ENCODE assay signal across 8 cellular contexts in the genomic region with DNA sequence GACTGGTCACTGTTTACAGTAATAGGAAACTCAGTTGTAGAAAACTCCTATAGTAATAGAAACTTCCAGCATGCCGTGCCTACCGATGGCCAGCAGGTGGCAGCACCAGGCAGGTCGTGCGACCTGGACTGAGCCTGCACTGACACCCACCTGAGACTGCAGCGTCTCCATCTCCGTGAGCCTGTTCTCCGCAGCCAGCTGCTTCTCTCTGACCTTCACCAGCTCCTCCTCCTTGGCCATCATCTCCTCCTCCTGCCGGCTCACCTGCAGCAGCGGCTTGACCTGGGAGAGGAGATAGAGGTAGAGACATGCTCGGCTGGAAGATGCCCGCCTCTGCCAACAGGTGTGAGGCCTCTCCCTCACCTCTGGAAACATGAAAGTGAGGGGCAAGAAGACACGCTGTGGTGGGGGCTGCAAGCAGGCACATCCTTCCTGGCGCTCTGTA. TPM values are rescaled to one million over a fixed set of nuclear protein-coding genes. Genes with fewer than 3 reads are reported as not detected.
A peak's percentile ranks its signal among the peaks of the same experiment; 100 is the strongest.
DNase-seq lines count a peak whose midpoint lies in the region; ATAC-seq and TF ChIP-seq lines count a peak whose summit lies in the region.

No MANE protein-coding gene starts in this region.

- CTCF ChIA-PET in PC-9 (lab: Charles Lee), result interaction anchor here (2.1 kb wide), 1 partner anchor 169 kb away, joined by 9 read pairs; no protein-coding TSS in a partner anchor
- CTCF ChIA-PET in naive thymus-derived CD4-positive, alpha-beta T cell (lab: Charles Lee), result interaction anchor here (0.6 to 7.0 kb wide), 35 partner anchors 8 to 192 kb away, joined by 3 to 119 read pairs (median 5); partner anchors contain the start of gene APOL2

- intact Hi-C loops in PC-9 (cut with micrococcal nuclease; ENCODE audit: unreplicated experiment), result loop anchor here (1.0 to 5.0 kb wide), 4 partner anchors 28 to 169 kb away; no protein-coding TSS in a partner anchor
- intact Hi-C loops in naive thymus-derived CD4-positive, alpha-beta T cell (cut with micrococcal nuclease), result loop anchor here (1.0 kb wide), 6 partner anchors 30 to 185 kb away; partner anchors contain the start of gene TXN2 (in 1 of the 2)

- DNase-seq in Caki2 (ENCODE audit: low read depth) (peak; percentile 61), HT1080 (ENCODE audit: low read depth) (peak; percentile 55), PC-9 (peak; percentile 64 to 84)
- peak; percentile 87 for DNase-seq in activated T-cell treated with anti-CD3 and anti-CD28 coated beads, Interleukin-2, amount 50 U/mL, for 24 hours
- peak; percentile 68 to 86 (median 80) for DNase-seq in naive thymus-derived CD4-positive, alpha-beta T cell
- peak; percentile 60 for DNase-seq in stimulated activated naive B cell treated with anti-CD40 and anti-IgM and Interleukin-4, amounts not matched to agents 10 μg/mL and 1 μg/mL and 100 μg/mL, for 72 hours

- H3K27ac ChIP-seq in PC-9, result no peak overlapping the region
- H3K27ac ChIP-seq in naive thymus-derived CD4-positive, alpha-beta T cell (ENCODE audit: low read depth, low read length), result peak overlapping the region; percentile 15

- H3K4me1 Mint-ChIP-seq in activated T-cell treated with anti-CD3 and anti-CD28 coated beads, Interleukin-2, amount 50 U/mL, for 24 hours (ENCODE audit: low read depth), result peaks cover 11% of the 10 kb centered on the region
- H3K4me1 Mint-ChIP-seq in naive thymus-derived CD4-positive, alpha-beta T cell, result peaks cover 4 to 14% (median 11%) of the 10 kb centered on the region in 7 donors
- H3K4me1 Mint-ChIP-seq in stimulated activated naive B cell treated with anti-CD40 and anti-IgM and Interleukin-4, amounts not matched to agents 10 μg/mL and 1 μg/mL and 100 μg/mL, for 72 hours, result peaks cover 14 to 36% of the 10 kb centered on the region in 2 donors

- ATAC-seq in esophagus mucosa (peak; percentile 78), GM19467 (IDR thresholded peaks at IDR 0.05; ENCODE audit: unreplicated experiment) (no peak)
- peak; percentile 94 for ATAC-seq in naive thymus-derived CD4-positive, alpha-beta T cell
- peak; percentile 87 to 89 for ATAC-seq in stimulated activated naive B cell treated with anti-CD40 and anti-IgM and Interleukin-4, amounts not matched to agents 10 μg/mL and 1 μg/mL and 100 μg/mL, for 72 hours (replicated peaks)

- peaks cover 82% of the 10 kb centered on the region for H3K36me3 ChIP-seq in PC-9 (ENCODE audit: low read depth)
- H3K36me3 ChIP-seq in naive thymus-derived CD4-positive, alpha-beta T cell (ENCODE audit: control insufficient read depth in 2 of 3, insufficient read depth in 3 of 3, low read length in 3 of 3), result peaks cover 65 to 100% (median 71%) of the 10 kb centered on the region in 3 experiments

- no peak overlapping the region for H2AFZ ChIP-seq in PC-9

- H3K27me3 ChIP-seq in PC-9 (ENCODE audit: insufficient read depth, low read depth), result no peaks in the 10 kb centered on the region
- H3K27me3 ChIP-seq in naive thymus-derived CD4-positive, alpha-beta T cell (ENCODE audit: control insufficient read depth in 2 of 2, insufficient read depth in 2 of 2, low read length in 2 of 2), result no peaks in the 10 kb centered on the region

- H3K79me2 ChIP-seq in PC-9 (ENCODE audit: low read depth), result peaks cover 35% of the 10 kb centered on the region

- peak overlapping the region; percentile 88 for H3K27ac Mint-ChIP-seq in activated T-cell treated with anti-CD3 and anti-CD28 coated beads, Interleukin-2, amount 50 U/mL, for 24 hours
- peak overlapping the region; percentile 56 to 81 (median 76) for H3K27ac Mint-ChIP-seq in naive thymus-derived CD4-positive, alpha-beta T cell
- peak overlapping the region; percentile 80 for H3K27ac Mint-ChIP-seq in stimulated activated naive B cell treated with anti-CD40 and anti-IgM and Interleukin-4, amounts not matched to agents 10 μg/mL and 1 μg/mL and 100 μg/mL, for 72 hours

- H3K4me3 ChIP-seq in PC-9, result no peak overlapping the region
- no peak overlapping the region for H3K4me3 ChIP-seq in naive thymus-derived CD4-positive, alpha-beta T cell (ENCODE audit: low read length)

- peaks cover 21% of the 10 kb centered on the region for H3K4me1 ChIP-seq in PC-9 (replicated peaks; ENCODE audit: insufficient read depth)
- peaks cover 0 to 3% of the 10 kb centered on the region in 2 donors for H3K4me1 ChIP-seq in naive thymus-derived CD4-positive, alpha-beta T cell (ENCODE audit: control insufficient read depth in 2 of 2, insufficient read depth in 2 of 2, low read length in 2 of 2)

- no peak overlapping the region for H3K4me2 ChIP-seq in PC-9

- H3K9me2 ChIP-seq in PC-9 (ENCODE audit: insufficient read depth), result no peaks in the 10 kb centered on the region

- no peaks in the 10 kb centered on the region for H3K9me3 ChIP-seq in PC-9 (ENCODE audit: insufficient read depth, low read depth)
- H3K9me3 ChIP-seq in naive thymus-derived CD4-positive, alpha-beta T cell (ENCODE audit: control insufficient read depth in 2 of 3, low read length in 3 of 3), result no peaks in the 10 kb centered on the region

- POLR2A ChIA-PET in PC-9 (lab: Charles Lee; ENCODE audit: unreplicated experiment), result interaction anchor here (0.6 kb wide), 1 partner anchor 208 kb away, joined by 12 read pairs; no protein-coding TSS in a partner anchor
- POLR2A ChIA-PET in naive thymus-derived CD4-positive, alpha-beta T cell (lab: Charles Lee), result interaction anchor here (0.6 to 2.2 kb wide), 10 partner anchors 10 to 206 kb away, joined by 3 to 7 read pairs (median 4); partner anchors contain the start of genes FOXRED2 and TXN2

- H3K4me3 Mint-ChIP-seq in activated T-cell treated with anti-CD3 and anti-CD28 coated beads, Interleukin-2, amount 50 U/mL, for 24 hours, result no peak overlapping the region
- peak overlapping the region in 3 of 10 donors; percentile 6 to 40 (median 26) for H3K4me3 Mint-ChIP-seq in naive thymus-derived CD4-positive, alpha-beta T cell
- H3K4me3 Mint-ChIP-seq in stimulated activated naive B cell treated with anti-CD40 and anti-IgM and Interleukin-4, amounts not matched to agents 10 μg/mL and 1 μg/mL and 100 μg/mL, for 72 hours, result peak overlapping the region in 1 of 2 donors; percentile 61

- H3K36me3 Mint-ChIP-seq in activated T-cell treated with anti-CD3 and anti-CD28 coated beads, Interleukin-2, amount 50 U/mL, for 24 hours (ENCODE audit: low read depth), result peaks cover 100% of the 10 kb centered on the region
- peaks cover 0 to 62% (median 32%) of the 10 kb centered on the region in 5 donors for H3K36me3 Mint-ChIP-seq in naive thymus-derived CD4-positive, alpha-beta T cell
- H3K36me3 Mint-ChIP-seq in stimulated activated naive B cell treated with anti-CD40 and anti-IgM and Interleukin-4, amounts not matched to agents 10 μg/mL and 1 μg/mL and 100 μg/mL, for 72 hours, result peaks cover 50 to 67% of the 10 kb centered on the region in 2 donors

- peak; percentile 100 for TF ChIP-seq CTCF in PC-9 (conservative IDR thresholded peaks at IDR 0.05)

- no peaks in the 10 kb centered on the region for H3K9me3 Mint-ChIP-seq in activated T-cell treated with anti-CD3 and anti-CD28 coated beads, Interleukin-2, amount 50 U/mL, for 24 hours
- H3K9me3 Mint-ChIP-seq in naive thymus-derived CD4-positive, alpha-beta T cell, result peaks cover 0 to 2% (median 0%) of the 10 kb centered on the region in 11 donors
- H3K9me3 Mint-ChIP-seq in stimulated activated naive B cell treated with anti-CD40 and anti-IgM and Interleukin-4, amounts not matched to agents 10 μg/mL and 1 μg/mL and 100 μg/mL, for 72 hours, result no peaks in the 10 kb centered on the region

- no peaks in the 10 kb centered on the region for H3K27me3 Mint-ChIP-seq in activated T-cell treated with anti-CD3 and anti-CD28 coated beads, Interleukin-2, amount 50 U/mL, for 24 hours
- H3K27me3 Mint-ChIP-seq in naive thymus-derived CD4-positive, alpha-beta T cell, result no peaks in the 10 kb centered on the region
- no peaks in the 10 kb centered on the region for H3K27me3 Mint-ChIP-seq in stimulated activated naive B cell treated with anti-CD40 and anti-IgM and Interleukin-4, amounts not matched to agents 10 μg/mL and 1 μg/mL and 100 μg/mL, for 72 hours

- H4K20me1 ChIP-seq in PC-9 (ENCODE audit: insufficient read depth), result peaks cover 78% of the 10 kb centered on the region

- in situ Hi-C loops in Caki2 (cut with HindIII; ENCODE audit: low pct_unique_long_range_greater_than_20kb, low sequenced_read_pairs), result loop anchor here (5.0 kb wide), 1 partner anchor 41 kb away; no protein-coding TSS in a partner anchor

- H3F3A ChIP-seq in PC-9 (ENCODE audit: insufficient read depth, low read depth), result peaks cover 97% of the 10 kb centered on the region

- BruUV-seq in PC-9 (replicated peaks; lab: Mats Ljungman, UMichigan), result no TSS peak

RNA-seq across cellular contexts. Expression of gene APOL1, which starts 48.5 kb away (rescaled TPM):
- 27.0 and 28.7 TPM in 2 replicates for total RNA-seq in Caki2 (2014; rRNA removed; shearing (Covaris generic); ENCODE audit: low replicate concordance)
- 4.0 and 4.6 TPM in 2 replicates for total RNA-seq in HT1080 (2014; rRNA removed; shearing (Covaris generic))
- 9.6 and 11.6 TPM in 2 replicates for polyA plus RNA-seq in HT1080 (2015; cell fraction: cytosol; rRNA removed)
- polyA plus RNA-seq in HT1080 (2015; cell fraction: nucleus; rRNA removed), result 20.9 and 26.4 TPM in 2 replicates
- total RNA-seq in PC-9 (2021) (27.0 and 33.0 TPM in 2 replicates), esophagus mucosa (19.0 TPM)
- total RNA-seq in naive thymus-derived CD4-positive, alpha-beta T cell, result 10 to 100 TPM in 4 of 5 experiments, 1 to 10 TPM in 1; 8.6 to 91.1 (median 18.4) TPM
- 10 to 100 TPM in 1 of 2 donors, 1 to 10 TPM in 1; 6.2 to 14.9 TPM for polyA plus RNA-seq in naive thymus-derived CD4-positive, alpha-beta T cell
